In the genomic region with DNA sequence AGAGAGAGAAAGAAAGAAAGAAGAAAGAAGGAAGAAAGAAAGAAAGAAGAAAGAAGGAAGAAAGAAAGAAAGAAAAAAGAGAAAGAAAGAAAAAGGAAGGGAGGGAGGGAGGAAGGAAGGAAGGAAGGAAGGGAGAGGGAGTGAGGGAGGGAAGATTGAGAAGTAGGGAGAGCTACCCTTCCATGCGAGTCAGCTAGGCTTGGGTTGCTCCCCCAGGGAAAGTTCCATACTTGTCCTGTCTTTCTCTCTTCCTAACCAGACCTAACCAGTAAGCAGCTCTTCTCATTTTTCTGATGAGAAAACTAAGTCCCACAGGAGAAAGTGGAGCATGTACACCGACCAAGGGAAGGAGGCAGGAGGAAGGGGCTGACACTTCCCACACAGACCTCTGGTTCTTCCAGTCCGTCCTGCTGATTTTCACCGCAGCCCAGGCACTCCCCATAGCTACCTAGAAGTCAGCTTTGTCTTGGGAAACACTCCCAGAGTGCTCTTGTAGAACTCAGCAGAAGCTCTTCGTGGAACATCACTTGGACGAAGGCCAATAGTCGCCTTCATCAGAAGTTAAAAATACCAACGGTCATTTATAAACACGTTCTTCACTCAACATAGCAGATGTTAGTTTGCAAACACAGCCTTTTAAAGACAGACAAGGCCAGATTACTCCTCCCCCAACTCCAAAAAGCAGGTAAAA, we compare ENCODE assay signal across 1 cellular context.
TF ChIP-seq lines count a peak whose summit lies in the region.

No MANE protein-coding gene starts in this region.

TF ChIP-seq in IMR-90, 13 proteins besides CTCF, POLR2A, EP300 and RAD21:
- no peak for TF ChIP-seq MAZ (IDR thresholded peaks at IDR 0.05; ENCODE audit: borderline replicate concordance, low read depth, low read length)
- TF ChIP-seq SMC3 (IDR thresholded peaks at IDR 0.05; ENCODE audit: low read depth, low read length) = no peak
- TF ChIP-seq RFX5 (IDR thresholded peaks at IDR 0.05; ENCODE audit: low read depth, low read length) = no peak
- no peak for TF ChIP-seq NFE2L2 (IDR thresholded peaks at IDR 0.05; ENCODE audit: low read depth, low read length)
- TF ChIP-seq, protein P1, sequence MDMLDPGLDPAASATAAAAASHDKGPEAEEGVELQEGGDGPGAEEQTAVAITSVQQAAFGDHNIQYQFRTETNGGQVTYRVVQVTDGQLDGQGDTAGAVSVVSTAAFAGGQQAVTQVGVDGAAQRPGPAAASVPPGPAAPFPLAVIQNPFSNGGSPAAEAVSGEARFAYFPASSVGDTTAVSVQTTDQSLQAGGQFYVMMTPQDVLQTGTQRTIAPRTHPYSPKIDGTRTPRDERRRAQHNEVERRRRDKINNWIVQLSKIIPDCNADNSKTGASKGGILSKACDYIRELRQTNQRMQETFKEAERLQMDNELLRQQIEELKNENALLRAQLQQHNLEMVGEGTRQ (IDR thresholded peaks at IDR 0.05; ENCODE audit: low read depth, low read length) = no peak
- TF ChIP-seq MAFK (IDR thresholded peaks at IDR 0.05; ENCODE audit: low read depth, low read length) = no peak
- no peak for TF ChIP-seq CHD1 (IDR thresholded peaks at IDR 0.05; ENCODE audit: low read depth, low read length)
- no peak for TF ChIP-seq MXI1 (IDR thresholded peaks at IDR 0.05; ENCODE audit: borderline replicate concordance, low read depth, low read length)
- TF ChIP-seq BHLHE40 (IDR thresholded peaks at IDR 0.05; ENCODE audit: low read depth, low read length) = no peak
- TF ChIP-seq FOS (IDR thresholded peaks at IDR 0.05; ENCODE audit: low read depth, low read length) = no peak
- TF ChIP-seq RCOR1 (IDR thresholded peaks at IDR 0.05; ENCODE audit: insufficient replicate concordance, low read length) = no peak
- TF ChIP-seq CEBPB (IDR thresholded peaks at IDR 0.05; ENCODE audit: low read depth, low read length) = no peak
- TF ChIP-seq, protein P2, sequence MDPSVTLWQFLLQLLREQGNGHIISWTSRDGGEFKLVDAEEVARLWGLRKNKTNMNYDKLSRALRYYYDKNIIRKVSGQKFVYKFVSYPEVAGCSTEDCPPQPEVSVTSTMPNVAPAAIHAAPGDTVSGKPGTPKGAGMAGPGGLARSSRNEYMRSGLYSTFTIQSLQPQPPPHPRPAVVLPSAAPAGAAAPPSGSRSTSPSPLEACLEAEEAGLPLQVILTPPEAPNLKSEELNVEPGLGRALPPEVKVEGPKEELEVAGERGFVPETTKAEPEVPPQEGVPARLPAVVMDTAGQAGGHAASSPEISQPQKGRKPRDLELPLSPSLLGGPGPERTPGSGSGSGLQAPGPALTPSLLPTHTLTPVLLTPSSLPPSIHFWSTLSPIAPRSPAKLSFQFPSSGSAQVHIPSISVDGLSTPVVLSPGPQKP (IDR thresholded peaks at IDR 0.05; ENCODE audit: borderline replicate concordance, low read depth, low read length) = no peak
